ENCODE assay signal across 17 cellular contexts in genomic region chr12:2769866-2770533, GRCh38.
"Had no signal": no experiment of that assay in that cellular context is flagged by ENCODE, and none has a peak within 500 bp of the region (broad histone marks: within the 10 kb centered on the region; RNA-seq: fewer than 3 reads in every experiment).

No MANE protein-coding gene starts in this region.

- ATAC-seq: activated CD4-positive, alpha-beta T cell treated with anti-CD3 and anti-CD28 coated beads for 36 hours; body of pancreas; foreskin keratinocyte; natural killer cell treated with Interleukin-12 subunit alpha and Interleukin-12 subunit beta and Interleukin-15 and Interleukin-18, amount 100 ng/mL, for 72 hours; WTC11 had no signal

- H3K4me3 ChIP-seq: body of pancreas, dorsolateral prefrontal cortex had no signal

- H3K27ac ChIP-seq: body of pancreas, dorsolateral prefrontal cortex, foreskin keratinocyte had no signal

- H3K4me1 ChIP-seq: foreskin keratinocyte had no signal

- FAIRE-seq: keratinocyte, TTC549 had no signal

- H3K27me3 ChIP-seq: body of pancreas, dorsolateral prefrontal cortex, foreskin keratinocyte had no signal

- DNase-seq: activated CD4-positive, alpha-beta T cell treated with anti-CD3 and anti-CD28 coated beads for 36 hours; activated CD4-positive, alpha-beta T cell treated with anti-CD3 and anti-CD28 coated beads, Interleukin-2, amount 50 U/mL, for 48 hours; activated naive CD4-positive, alpha-beta T cell treated with Interleukin-2 at 50 U/mL for 16 hours; body of pancreas; dorsolateral prefrontal cortex; foreskin keratinocyte; hypothalamus; mesendoderm; nucleus accumbens; posterior cingulate gyrus; retina; stimulated activated CD8-positive, alpha-beta memory T cell treated with anti-CD3 and anti-CD28 coated beads, Interleukin-4, amount 100 ng/mL, for 48 hours; stimulated activated naive CD4-positive, alpha-beta T cell had no signal

- H3K9me3 ChIP-seq: body of pancreas had no signal
